8 cellular contexts compared by ENCODE assay signal in the genomic region with DNA sequence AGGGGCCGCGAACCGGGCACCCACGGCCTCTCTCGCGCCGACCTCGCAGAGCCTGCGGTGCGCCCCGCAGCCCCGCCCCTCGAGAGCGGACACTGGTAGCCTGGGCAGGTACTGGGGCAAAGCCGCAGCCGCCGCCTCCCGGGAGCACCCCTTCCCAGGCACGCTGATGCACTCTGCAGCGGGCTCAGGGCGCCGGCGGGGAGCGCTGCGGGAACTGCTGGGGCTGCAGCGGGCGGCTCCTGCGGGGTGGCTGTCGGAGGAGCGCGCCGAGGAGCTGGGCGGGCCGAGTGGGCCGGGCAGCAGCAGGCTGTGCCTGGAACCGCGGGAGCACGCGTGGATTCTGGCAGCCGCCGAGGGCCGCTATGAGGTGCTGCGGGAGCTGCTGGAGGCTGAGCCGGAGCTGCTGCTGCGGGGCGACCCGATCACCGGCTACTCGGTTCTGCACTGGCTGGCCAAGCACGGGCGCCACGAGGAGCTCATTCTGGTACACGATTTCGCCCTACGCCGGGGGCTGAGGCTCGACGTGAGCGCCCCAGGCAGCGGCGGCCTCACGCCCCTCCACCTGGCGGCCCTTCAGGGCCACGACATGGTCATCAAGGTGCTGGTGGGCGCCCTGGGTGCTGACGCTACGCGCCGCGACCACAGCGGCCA. TPM values are rescaled to one million over a fixed set of nuclear protein-coding genes. Genes with fewer than 3 reads are reported as not detected.
DNase-seq lines count a peak whose midpoint lies in the region; ATAC-seq, FAIRE-seq and TF ChIP-seq lines count a peak whose summit lies in the region.

No MANE protein-coding gene starts in this region.

- H3K36me3 ChIP-seq in PC-3 (ENCODE audit: low read depth, low read length), result no peaks in the 10 kb centered on the region
- no peaks in the 10 kb centered on the region for H3K36me3 ChIP-seq in keratinocyte (ENCODE audit: control insufficient read depth in 2 of 2, extremely low read depth in 1 of 2, insufficient read depth in 2 of 2, low read length in 2 of 2)

- no peaks in the 10 kb centered on the region for H4K20me1 ChIP-seq in PC-3 (ENCODE audit: low read length)
- H4K20me1 ChIP-seq in keratinocyte (ENCODE audit: control insufficient read depth, extremely low read depth, insufficient read depth, low read length), result no peaks in the 10 kb centered on the region

- H3K4me1 ChIP-seq in PC-3 (ENCODE audit: insufficient read depth, low read length) (peaks cover 11% of the 10 kb centered on the region), keratinocyte (ENCODE audit: control insufficient read depth, extremely low read depth, insufficient read depth, low read length) (no peaks in the 10 kb centered on the region)

- no peaks in the 10 kb centered on the region for H3K27me3 ChIP-seq in PC-3 (ENCODE audit: low read length)
- H3K27me3 ChIP-seq in keratinocyte (ENCODE audit: control insufficient read depth, extremely low read depth, insufficient read depth, low read length), result peaks cover 4% of the 10 kb centered on the region

- H3K79me2 ChIP-seq in PC-3 (ENCODE audit: low read length) (no peaks in the 10 kb centered on the region), keratinocyte (ENCODE audit: control insufficient read depth, insufficient read depth, low read length) (no peaks in the 10 kb centered on the region)

- BruUV-seq in PC-3 (replicated peaks; lab: Mats Ljungman, UMichigan), result no TSS peak

- no peak for FAIRE-seq in keratinocyte (lab: Jason Lieb, UNC)

- no peaks in the 10 kb centered on the region for H3K9me2 ChIP-seq in PC-3 (replicated peaks; ENCODE audit: low read length)

- peak; percentile 27 for DNase-seq in EH (ENCODE audit: low read depth)
- no peak for DNase-seq in PC-3
- DNase-seq in astrocyte of the cerebellum (ENCODE audit: low read depth), result no peak
- no peak for DNase-seq in keratinocyte (ENCODE audit: low read depth, low spot score)
- DNase-seq in stimulated activated CD4-positive, alpha-beta T cell treated with anti-CD3 and anti-CD28 coated beads, Interleukin-4, amount 100 ng/mL, for 4 hours, result peak; percentile 14 to 26
- no peak for DNase-seq in NCI-H1048 (lab: John Stamatoyannopoulos, UW)

- CTCF ChIA-PET in PC-3 (lab: Charles Lee), result interaction anchor here (0.5 to 1.1 kb wide), 2 partner anchors 152 to 692 kb away, joined by 3 to 4 read pairs; a partner anchor contains a TSS

- H3K9me3 ChIP-seq in PC-3 (ENCODE audit: low read length) (no peaks in the 10 kb centered on the region), keratinocyte (ENCODE audit: control insufficient read depth, low read depth, low read length) (no peaks in the 10 kb centered on the region)

- POLR2A ChIA-PET in PC-3 (lab: Charles Lee; ENCODE audit: unreplicated experiment), result interaction anchor here (0.7 kb wide), 1 partner anchor 33 kb away, joined by 5 read pairs; a partner anchor contains a TSS

- intact Hi-C loops in PC-3 (cut with micrococcal nuclease), result no loop called here

- ATAC-seq in PC-3 (peak; percentile 66), GM19035 (IDR thresholded peaks at IDR 0.05; ENCODE audit: unreplicated experiment) (no peak), HG03025 (IDR thresholded peaks at IDR 0.05; ENCODE audit: low FRiP score, unreplicated experiment) (no peak)

- H3K9me1 ChIP-seq in keratinocyte (ENCODE audit: control insufficient read depth, extremely low read depth, insufficient read depth, low read length), result no peaks in the 10 kb centered on the region

- in situ Hi-C loops in astrocyte of the cerebellum (cut with HindIII; ENCODE audit: low sequenced_read_pairs), result no loop called here

- H3K27ac ChIP-seq in PC-3 (ENCODE audit: low read length) (no peak overlapping the region), keratinocyte (ENCODE audit: control insufficient read depth, insufficient read depth, low read length) (no peak overlapping the region)

- H3F3A ChIP-seq in PC-3 (ENCODE audit: low read length, unreplicated experiment), result no peaks in the 10 kb centered on the region

- H3K4me2 ChIP-seq in PC-3 (ENCODE audit: low read length) (peak overlapping the region; percentile 97), keratinocyte (ENCODE audit: control insufficient read depth, extremely low read depth, insufficient read depth, low read depth, low read length) (peak overlapping the region; percentile 56)

- dilution Hi-C loops in keratinocyte (cut with MboI; ENCODE audit: extremely low pct_ligation_motif_present, low sequenced_read_pairs), result loop anchor here (10.0 kb wide), 1 partner anchor 56 kb away; no protein-coding TSS in a partner anchor

- H2AFZ ChIP-seq in PC-3 (ENCODE audit: low read length) (peak overlapping the region; percentile 92), keratinocyte (ENCODE audit: control insufficient read depth, low read length) (peak overlapping the region; percentile 66)

- H3K9ac ChIP-seq in PC-3 (ENCODE audit: low read length), result peak overlapping the region; percentile 20; the same call in 1 of the 2 replicates
- no peak overlapping the region for H3K9ac ChIP-seq in keratinocyte (ENCODE audit: control insufficient read depth, extremely low read depth, insufficient read depth, low read length)

- TF ChIP-seq CTCF in PC-3 (conservative IDR thresholded peaks at IDR 0.05; ENCODE audit: low read depth, low read length) (no peak), astrocyte of the cerebellum (IDR thresholded peaks at IDR 0.05; ENCODE audit: low read depth, low read length, missing control alignments) (no peak), keratinocyte (optimal IDR thresholded peaks at IDR 0.05 in 1 of 3, IDR thresholded peaks at IDR 0.05 in 1 of 3, conservative IDR thresholded peaks at IDR 0.05 in 1 of 3; ENCODE audit: extremely low read depth in 1 of 3, insufficient read depth in 2 of 3, low read length in 3 of 3) (no peak)

- H3K4me3 ChIP-seq in PC-3 (ENCODE audit: low read length) (peak overlapping the region; percentile 82), astrocyte of the cerebellum (ENCODE audit: low read depth, low read length) (peak overlapping the region; percentile 37), keratinocyte (ENCODE audit: control insufficient read depth in 2 of 3, extremely low read depth in 1 of 3, insufficient read depth in 2 of 3, low read depth in 1 of 3, low read length in 3 of 3) (peak overlapping the region; percentile 42 to 65 (median 52))

RNA-seq across cellular contexts. Expression of a gene that starts 0.4 kb away (rescaled TPM):
- total RNA-seq in PC-3 (2014; rRNA removed), result 2.3 and 2.5 TPM in 2 replicates
- polyA plus RNA-seq in keratinocyte, result 0.05 TPM in 2 of 3 replicates, not detected in the other
- polyA plus RNA-seq in keratinocyte (2011; ENCODE audit: low read depth), result not detected
- polyA plus RNA-seq in keratinocyte (2011; cell fraction: cytosol; rRNA removed), result not detected in 2 replicates
- polyA plus RNA-seq in keratinocyte (2011; cell fraction: nucleus; rRNA removed), result 0.12 TPM in 1 of 2 replicates, not detected in the other
- polyA plus RNA-seq in keratinocyte (2012; ENCODE audit: low replicate concordance), result 0.16 TPM in 1 of 2 replicates, not detected in the other
- polyA minus RNA-seq in keratinocyte, result not detected in 3 replicates
- not detected for polyA minus RNA-seq in keratinocyte (2011; cell fraction: cytosol; rRNA and poly(A)+ RNA removed)
- not detected in 2 replicates for polyA minus RNA-seq in keratinocyte (2011; cell fraction: nucleus; rRNA and poly(A)+ RNA removed)

RNA-seq across cellular contexts. Expression of a gene that starts 32.6 kb away (rescaled TPM):
- 869 and 1,578 TPM in 2 replicates for total RNA-seq in PC-3 (2014; rRNA removed)
- 2,139 to 2,988 TPM (median 2,842 TPM) in 3 replicates for polyA plus RNA-seq in keratinocyte
- 1,163 TPM for polyA plus RNA-seq in keratinocyte (2011; ENCODE audit: low read depth)
- 2,854 and 6,071 TPM in 2 replicates for polyA plus RNA-seq in keratinocyte (2011; cell fraction: cytosol; rRNA removed)
- 645 and 916 TPM in 2 replicates for polyA plus RNA-seq in keratinocyte (2011; cell fraction: nucleus; rRNA removed)
- polyA plus RNA-seq in keratinocyte (2012; ENCODE audit: low replicate concordance), result 4,181 and 6,227 TPM in 2 replicates
- 29.4 to 836 TPM (median 704 TPM) in 3 replicates for polyA minus RNA-seq in keratinocyte
- 510 TPM for polyA minus RNA-seq in keratinocyte (2011; cell fraction: cytosol; rRNA and poly(A)+ RNA removed)
- 59.3 and 105 TPM in 2 replicates for polyA minus RNA-seq in keratinocyte (2011; cell fraction: nucleus; rRNA and poly(A)+ RNA removed)

Comparison
In these comparisons a context has a peak if more than half of its experiments do, and no peak if none do; other contexts are left out.
1. DNase-seq: peak in EH (single experiment) and stimulated activated CD4-positive, alpha-beta T cell treated with anti-CD3 and anti-CD28 coated beads, Interleukin-4, amount 100 ng/mL, for 4 hours (2 of 2); none in PC-3 (single experiment), astrocyte of the cerebellum (single experiment), keratinocyte (single experiment) and NCI-H1048 (single experiment).
2. Peak in every context shown above with its lines, with median percentiles within 50 percentile points of each other: H3K4me3 ChIP-seq.